20 cellular contexts compared by ENCODE assay signal in genomic region chr15:35693887-35694286, GRCh38.
A peak's percentile ranks its signal among the peaks of the same experiment; 100 is the strongest.
DNase-seq lines count a peak whose midpoint lies in the region; ATAC-seq, FAIRE-seq and TF ChIP-seq lines count a peak whose summit lies in the region.
"Had no signal": no experiment of that assay in that cellular context is flagged by ENCODE, and none has a peak within 500 bp of the region (broad histone marks: within the 10 kb centered on the region; RNA-seq: fewer than 3 reads in every experiment).

No MANE protein-coding gene starts in this region.

- H3K36me3 Mint-ChIP-seq in chondrocyte (ENCODE audit: low read depth): no peaks in the 10 kb centered on the region
- H3K36me3 Mint-ChIP-seq: activated naive CD8-positive, alpha-beta T cell; immature natural killer cell; neural progenitor cell had no signal

- TF ChIP-seq RAD21 in liver (IDR thresholded peaks at IDR 0.05): peak; percentile 17 to 35

- H3K27me3 ChIP-seq in liver (ENCODE audit: control insufficient read depth in 4 of 4, insufficient read depth in 4 of 4, low read length in 3 of 4) (no peaks in the 10 kb centered on the region), small intestine (ENCODE audit: control insufficient read depth in 2 of 2, insufficient read depth in 2 of 2, low read length in 2 of 2) (no peaks in the 10 kb centered on the region)
- H3K27me3 ChIP-seq: neural progenitor cell, testis had no signal

- no peaks in the 10 kb centered on the region for H3K9me3 Mint-ChIP-seq in chondrocyte (ENCODE audit: low read depth)
- H3K9me3 Mint-ChIP-seq: neural progenitor cell had no signal

- H3K4me3 Mint-ChIP-seq in chondrocyte (ENCODE audit: unreplicated experiment): no peak overlapping the region
- H3K4me3 Mint-ChIP-seq: activated naive CD8-positive, alpha-beta T cell; immature natural killer cell; neural progenitor cell had no signal

- DNase-seq in LNCaP clone FGC (ENCODE audit: low read depth): peak; percentile 56
- no peak for DNase-seq in chondrocyte (ENCODE audit: low spot score)
- peak; percentile 84 for DNase-seq in small intestine
- no peak for DNase-seq in DMS153 (lab: John Stamatoyannopoulos, UW)
- DNase-seq in anterior cingulate cortex (lab: John Stamatoyannopoulos, UW): no peak
- DNase-seq in KG1 (lab: John Stamatoyannopoulos, UW): no peak
- DNase-seq: activated effector memory CD4-positive, alpha-beta T cell treated with Interleukin-2 at 50 U/mL for 16 hours; effector CD4-positive, alpha-beta T cell; immature natural killer cell; lower lobe of right lung; NCI-H1436 treated with DMSO at 0.1 percent for 48 hours; NCI-H446 treated with DMSO at 0.1 percent for 48 hours; stimulated activated naive CD8-positive, alpha-beta T cell treated with anti-CD3 and anti-CD28 coated beads, Interleukin-15, Interleukin-2, amounts not matched to agents 100 U/mL and 50 U/mL, for 24 hours; testis had no signal

- FAIRE-seq in small intestine (lab: Jason Lieb, UNC): no peak
- FAIRE-seq: HTR-8/SVneo had no signal

- H3K4me3 ChIP-seq in LNCaP clone FGC (ENCODE audit: low read depth, low read length): no peak overlapping the region
- H3K4me3 ChIP-seq in liver (ENCODE audit: low read depth in 1 of 3, low read length in 3 of 3): no peak overlapping the region
- no peak overlapping the region for H3K4me3 ChIP-seq in small intestine (ENCODE audit: low read depth in 1 of 2, low read length in 2 of 2)
- H3K4me3 ChIP-seq: lower lobe of right lung, neural progenitor cell, testis had no signal

- no peaks in the 10 kb centered on the region for H3K27me3 Mint-ChIP-seq in chondrocyte (ENCODE audit: low read depth)

- H3K9me3 ChIP-seq in liver (ENCODE audit: control insufficient read depth in 4 of 4, low read length in 3 of 4) (no peaks in the 10 kb centered on the region), small intestine (ENCODE audit: control insufficient read depth, low read depth) (no peaks in the 10 kb centered on the region)
- H3K9me3 ChIP-seq: lower lobe of right lung, testis had no signal

- peaks cover 1 to 20% (median 10%) of the 10 kb centered on the region in 4 donors for H3K4me1 ChIP-seq in liver (ENCODE audit: control insufficient read depth in 4 of 4, insufficient read depth in 4 of 4, low read length in 3 of 4)
- H3K4me1 ChIP-seq in small intestine (ENCODE audit: control insufficient read depth in 2 of 2, insufficient read depth in 1 of 2, low read depth in 1 of 2, low read length in 1 of 2): peaks cover 5 to 12% of the 10 kb centered on the region in 2 donors

- H3K9ac ChIP-seq in liver (ENCODE audit: low read depth in 1 of 2, low read length in 2 of 2): no peak overlapping the region
- H3K9ac ChIP-seq: neural progenitor cell had no signal

- peak overlapping the region; percentile 74 for H3K27ac Mint-ChIP-seq in chondrocyte (ENCODE audit: unreplicated experiment)
- H3K27ac Mint-ChIP-seq: activated naive CD8-positive, alpha-beta T cell; immature natural killer cell; neural progenitor cell had no signal

- H3K27ac ChIP-seq in liver (ENCODE audit: low read depth in 1 of 2, low read length in 2 of 2): no peak overlapping the region
- no peak overlapping the region for H3K27ac ChIP-seq in small intestine (ENCODE audit: low read depth in 1 of 2, low read length in 1 of 2)
- H3K27ac ChIP-seq: epithelial cell of prostate, neural progenitor cell, testis had no signal

- peaks cover 89% of the 10 kb centered on the region for H3K4me1 Mint-ChIP-seq in chondrocyte (ENCODE audit: low read depth)
- H3K4me1 Mint-ChIP-seq: immature natural killer cell had no signal

- H3K36me3 ChIP-seq in liver (ENCODE audit: control insufficient read depth in 4 of 4, insufficient read depth in 3 of 4, low read depth in 1 of 4, low read length in 3 of 4) (no peaks in the 10 kb centered on the region), small intestine (ENCODE audit: control insufficient read depth in 2 of 2, insufficient read depth in 2 of 2, low read length in 2 of 2) (no peaks in the 10 kb centered on the region)
- H3K36me3 ChIP-seq: lower lobe of right lung, neural progenitor cell had no signal

- no peak for TF ChIP-seq CTCF in LNCaP clone FGC (IDR thresholded peaks at IDR 0.05; ENCODE audit: control insufficient read depth, extremely low read depth, insufficient read depth)
- no peak for TF ChIP-seq CTCF in chondrocyte (IDR thresholded peaks at IDR 0.05)
- TF ChIP-seq CTCF in liver (IDR thresholded peaks at IDR 0.05; ENCODE audit: low read depth, low read length, missing input control): no peak

- ATAC-seq in esophagus mucosa: no peak
- ATAC-seq: lower lobe of right lung; stimulated activated naive CD8-positive, alpha-beta T cell treated with anti-CD3 and anti-CD28 coated beads, Interleukin-15, Interleukin-2, amounts not matched to agents 100 U/mL and 50 U/mL, for 24 hours had no signal

- 31% methylated on average over 3 of the region's 3 CpGs for WGBS in liver
- WGBS in small intestine, 3 donors: 7 to 54% (median 28%) methylated on average over 3 of the region's 3 CpGs

TF ChIP-seq in liver, 16 proteins besides CTCF, POLR2A, EP300 and RAD21:
- TF ChIP-seq HNF4A (conservative IDR thresholded peaks at IDR 0.05) (peak in 1 of 2 donors; percentile 41), RXRA (IDR thresholded peaks at IDR 0.05) (peak in 1 of 2 donors; percentile 34), FOXA1 (IDR thresholded peaks at IDR 0.05) (peak; percentile 35), ATF3 (IDR thresholded peaks at IDR 0.05) (no peak), JUND (IDR thresholded peaks at IDR 0.05) (no peak)
- TF ChIP-seq, protein P1, sequence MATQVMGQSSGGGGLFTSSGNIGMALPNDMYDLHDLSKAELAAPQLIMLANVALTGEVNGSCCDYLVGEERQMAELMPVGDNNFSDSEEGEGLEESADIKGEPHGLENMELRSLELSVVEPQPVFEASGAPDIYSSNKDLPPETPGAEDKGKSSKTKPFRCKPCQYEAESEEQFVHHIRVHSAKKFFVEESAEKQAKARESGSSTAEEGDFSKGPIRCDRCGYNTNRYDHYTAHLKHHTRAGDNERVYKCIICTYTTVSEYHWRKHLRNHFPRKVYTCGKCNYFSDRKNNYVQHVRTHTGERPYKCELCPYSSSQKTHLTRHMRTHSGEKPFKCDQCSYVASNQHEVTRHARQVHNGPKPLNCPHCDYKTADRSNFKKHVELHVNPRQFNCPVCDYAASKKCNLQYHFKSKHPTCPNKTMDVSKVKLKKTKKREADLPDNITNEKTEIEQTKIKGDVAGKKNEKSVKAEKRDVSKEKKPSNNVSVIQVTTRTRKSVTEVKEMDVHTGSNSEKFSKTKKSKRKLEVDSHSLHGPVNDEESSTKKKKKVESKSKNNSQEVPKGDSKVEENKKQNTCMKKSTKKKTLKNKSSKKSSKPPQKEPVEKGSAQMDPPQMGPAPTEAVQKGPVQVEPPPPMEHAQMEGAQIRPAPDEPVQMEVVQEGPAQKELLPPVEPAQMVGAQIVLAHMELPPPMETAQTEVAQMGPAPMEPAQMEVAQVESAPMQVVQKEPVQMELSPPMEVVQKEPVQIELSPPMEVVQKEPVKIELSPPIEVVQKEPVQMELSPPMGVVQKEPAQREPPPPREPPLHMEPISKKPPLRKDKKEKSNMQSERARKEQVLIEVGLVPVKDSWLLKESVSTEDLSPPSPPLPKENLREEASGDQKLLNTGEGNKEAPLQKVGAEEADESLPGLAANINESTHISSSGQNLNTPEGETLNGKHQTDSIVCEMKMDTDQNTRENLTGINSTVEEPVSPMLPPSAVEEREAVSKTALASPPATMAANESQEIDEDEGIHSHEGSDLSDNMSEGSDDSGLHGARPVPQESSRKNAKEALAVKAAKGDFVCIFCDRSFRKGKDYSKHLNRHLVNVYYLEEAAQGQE (IDR thresholded peaks at IDR 0.05): peak; percentile 18

Comparison
In these comparisons a context has a peak if more than half of its experiments do, and no peak if none do; other contexts are left out.
1. DNase-seq: peak in LNCaP clone FGC (single experiment) and small intestine (single experiment); none in chondrocyte (single experiment), DMS153 (single experiment), anterior cingulate cortex (0 of 58) and KG1 (single experiment).